ENCODE assay signal across 9 cellular contexts in genomic region chr15:68227806-68228142, GRCh38. TPM values are rescaled to one million over a fixed set of nuclear protein-coding genes. Genes with fewer than 3 reads are reported as not detected.
DNase-seq lines count a peak whose midpoint lies in the region; ATAC-seq and TF ChIP-seq lines count a peak whose summit lies in the region.
"Had no signal": no experiment of that assay in that cellular context is flagged by ENCODE, and none has a peak within 500 bp of the region (broad histone marks: within the 10 kb centered on the region; RNA-seq: fewer than 3 reads in every experiment).

No MANE protein-coding gene starts in this region.

- peak overlapping the region in 1 of 3 experiments; percentile 58 for H3K4me3 ChIP-seq in mammary epithelial cell (replicated peaks in 1 of 3; ENCODE audit: insufficient read depth in 1 of 3, low read depth in 2 of 3, low read length in 3 of 3)

- BruUV-seq in Calu3 (replicated peaks; lab: Mats Ljungman, UMichigan) (no TSS peak), mammary epithelial cell (replicated peaks; lab: Mats Ljungman, UMichigan) (no TSS peak)

- H3K4me1 ChIP-seq in mammary epithelial cell (ENCODE audit: insufficient read depth, low read length) = peaks cover 13% of the 10 kb centered on the region

- dilution Hi-C loops in mammary epithelial cell (cut with HindIII; ENCODE audit: low sequenced_read_pairs) = no loop called here

- H3K9me3 Mint-ChIP-seq in Calu3 (ENCODE audit: low read depth, unreplicated experiment) (no peaks in the 10 kb centered on the region), natural killer cell (no peaks in the 10 kb centered on the region)

- H3K4me1 Mint-ChIP-seq in Calu3 (ENCODE audit: low read depth, unreplicated experiment) (peaks cover 29% of the 10 kb centered on the region), natural killer cell (peaks cover 29 to 36% of the 10 kb centered on the region in 2 donors)

- H3K4me3 Mint-ChIP-seq in Calu3 (ENCODE audit: low read depth, unreplicated experiment) = peak overlapping the region; percentile 93
- H3K4me3 Mint-ChIP-seq in natural killer cell = peak overlapping the region; percentile 92

- H3K27ac ChIP-seq in KOPT-K1 (ENCODE audit: low read depth, low read length, poor library complexity, severe bottlenecking) (peak overlapping the region; percentile 85), mammary epithelial cell (ENCODE audit: insufficient read depth, low read depth, low read length) (no peak overlapping the region)

- peaks cover 5% of the 10 kb centered on the region for H3K9me3 ChIP-seq in KOPT-K1 (ENCODE audit: insufficient read depth, low read length, poor library complexity, severe bottlenecking)
- no peaks in the 10 kb centered on the region for H3K9me3 ChIP-seq in mammary epithelial cell (replicated peaks; ENCODE audit: insufficient read depth, low read length)

- no peak overlapping the region for H2AFZ ChIP-seq in mammary epithelial cell (ENCODE audit: low read depth, low read length)

- H3K9ac ChIP-seq in mammary epithelial cell (ENCODE audit: insufficient read depth, low read length) = no peak overlapping the region

- H3K79me2 ChIP-seq in mammary epithelial cell (ENCODE audit: insufficient read depth, low read length) = peaks cover 61% of the 10 kb centered on the region

- H3K36me3 ChIP-seq in KOPT-K1 (ENCODE audit: insufficient read depth, low read length) = peaks cover 8% of the 10 kb centered on the region; the same call in 1 of the 2 replicates
- no peaks in the 10 kb centered on the region for H3K36me3 ChIP-seq in mammary epithelial cell (ENCODE audit: insufficient read depth, low read length)

- 91% methylated on average over 6 of the region's 7 CpGs for WGBS in mammary epithelial cell (ENCODE audit: low coverage, missing lambda C conversion rate)

- H3K36me3 Mint-ChIP-seq in Calu3 (ENCODE audit: insufficient read depth, unreplicated experiment) = peaks cover 39% of the 10 kb centered on the region
- no peaks in the 10 kb centered on the region for H3K36me3 Mint-ChIP-seq in natural killer cell

- no peak for ATAC-seq in natural killer cell
- ATAC-seq in GM19455 (IDR thresholded peaks at IDR 0.05; ENCODE audit: unreplicated experiment) = no peak
- ATAC-seq in HG03095 (IDR thresholded peaks at IDR 0.05; ENCODE audit: unreplicated experiment) = no peak

- H3K27me3 Mint-ChIP-seq in Calu3 (ENCODE audit: unreplicated experiment) (peaks cover 10% of the 10 kb centered on the region), natural killer cell (ENCODE audit: low read depth in 2 of 2) (no peaks in the 10 kb centered on the region)

- H3K4me2 ChIP-seq in mammary epithelial cell (ENCODE audit: insufficient read depth, low read depth, low read length) = peak overlapping the region; percentile 83

- H3K27ac Mint-ChIP-seq in Calu3 (ENCODE audit: unreplicated experiment) (no peak overlapping the region), natural killer cell (no peak overlapping the region)

- no peak for DNase-seq in Calu3
- no peak for DNase-seq in mammary epithelial cell
- DNase-seq in natural killer cell = no peak
- no peak for DNase-seq in AG08395 (ENCODE audit: low spot score)
- DNase-seq in stimulated activated naive CD4-positive, alpha-beta T cell treated with Interleukin-2 at 50 U/mL for 16 hours (lab: John Stamatoyannopoulos, UW) = no peak
- DNase-seq: NCI-H2029 treated with DMSO at 0.1 percent for 48 hours had no signal

- no peaks in the 10 kb centered on the region for H4K20me1 ChIP-seq in mammary epithelial cell (ENCODE audit: insufficient read depth, low read length)

- in situ Hi-C loops in mammary epithelial cell (cut with MboI; ENCODE audit: low sequenced_read_pairs in 2 of 2) = loop anchor here in 1 of 2 donors (25.0 kb wide), 1 partner anchor 160 kb away; no protein-coding TSS in a partner anchor

- intact Hi-C loops in Calu3 (cut with micrococcal nuclease; ENCODE audit: unreplicated experiment) = no loop called here
- intact Hi-C loops in mammary epithelial cell (cut with micrococcal nuclease) = no loop called here
- intact Hi-C loops in natural killer cell (cut with micrococcal nuclease) = no loop called here

- TF ChIP-seq CTCF in Calu3 (IDR thresholded peaks at IDR 0.05; ENCODE audit: unreplicated experiment) (no peak), mammary epithelial cell (conservative IDR thresholded peaks at IDR 0.05 in 1 of 2, IDR thresholded peaks at IDR 0.05 in 1 of 2; ENCODE audit: extremely low read depth in 1 of 2, insufficient read depth in 1 of 2, low read depth in 1 of 2, low read length in 2 of 2) (no peak), natural killer cell (IDR thresholded peaks at IDR 0.05) (no peak)

- H3K27me3 ChIP-seq in mammary epithelial cell (ENCODE audit: insufficient read depth, low read length) = no peaks in the 10 kb centered on the region

- CTCF ChIA-PET in Calu3 (lab: Charles Lee) = interaction anchor here (1.2 kb wide), 1 partner anchor 23 kb away, joined by 4 read pairs; the partner anchor contains the start of gene CALML4
- CTCF ChIA-PET in mammary epithelial cell (lab: Charles Lee; ENCODE audit: low non-redundant PET) = no interaction called here

RNA-seq across cellular contexts. Expression of gene CLN6, which starts 1.8 kb away (rescaled TPM):
- total RNA-seq in Calu3 (2022) = 81.6 and 85.7 TPM in 2 replicates
- total RNA-seq in mammary epithelial cell = 10 to 100 TPM; 18.7 to 40.9 TPM
- 48.0 TPM for polyA plus RNA-seq in mammary epithelial cell
- 86.5 TPM for polyA minus RNA-seq in mammary epithelial cell
- 10 to 100 TPM; 14.9 to 19.0 (median 15.5) TPM for total RNA-seq in natural killer cell

RNA-seq across cellular contexts. Expression of gene CALML4, which starts 22.6 kb away (rescaled TPM):
- total RNA-seq in Calu3 (2022) = 17.9 and 24.1 TPM in 2 replicates
- 1 to 10 TPM; 1.2 to 5.6 TPM for total RNA-seq in mammary epithelial cell
- polyA plus RNA-seq in mammary epithelial cell = 1.9 TPM
- 0.78 TPM for polyA minus RNA-seq in mammary epithelial cell
- 1 to 10 TPM; 2.1 to 3.9 (median 3.7) TPM for total RNA-seq in natural killer cell

RNA-seq across cellular contexts. Expression of gene FEM1B, which starts 49.8 kb away (rescaled TPM):
- total RNA-seq in Calu3 (2022) (41.4 and 53.3 TPM in 2 replicates), mammary epithelial cell (100 to 1,000 TPM in 1 of 2 donors, 10 to 100 TPM in 1; 86.6 to 105 TPM), natural killer cell (10 to 100 TPM; 57.4 to 73.5 (median 67.9) TPM)
- polyA plus RNA-seq in mammary epithelial cell = 51.5 TPM
- polyA minus RNA-seq in mammary epithelial cell = 81.8 TPM
